Comparison of ENCODE assay signal across 1 cellular context in the genomic region with DNA sequence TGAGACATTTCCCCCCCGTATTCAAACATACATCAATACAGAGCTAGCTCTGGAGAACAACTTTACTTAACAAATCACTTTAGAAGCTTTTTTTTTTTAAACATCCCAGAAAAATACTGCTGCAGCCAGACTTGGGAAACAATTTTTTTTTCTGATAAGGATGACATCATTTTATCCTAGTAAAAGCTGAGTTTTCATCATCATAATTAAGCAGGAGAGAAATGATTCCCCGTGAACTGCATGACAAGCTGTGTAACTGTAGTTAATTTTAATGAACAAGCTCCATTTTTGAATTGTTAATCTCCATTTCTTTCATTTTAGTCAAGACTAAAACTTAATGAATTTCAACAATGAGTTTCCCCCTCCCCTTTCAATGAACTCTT.
TF ChIP-seq lines count a peak whose summit lies in the region.

No MANE protein-coding gene starts in this region.

TF ChIP-seq in HEK293, 187 proteins besides CTCF, POLR2A, EP300 and RAD21 (continued from another document):
- TF ChIP-seq, protein P1, sequence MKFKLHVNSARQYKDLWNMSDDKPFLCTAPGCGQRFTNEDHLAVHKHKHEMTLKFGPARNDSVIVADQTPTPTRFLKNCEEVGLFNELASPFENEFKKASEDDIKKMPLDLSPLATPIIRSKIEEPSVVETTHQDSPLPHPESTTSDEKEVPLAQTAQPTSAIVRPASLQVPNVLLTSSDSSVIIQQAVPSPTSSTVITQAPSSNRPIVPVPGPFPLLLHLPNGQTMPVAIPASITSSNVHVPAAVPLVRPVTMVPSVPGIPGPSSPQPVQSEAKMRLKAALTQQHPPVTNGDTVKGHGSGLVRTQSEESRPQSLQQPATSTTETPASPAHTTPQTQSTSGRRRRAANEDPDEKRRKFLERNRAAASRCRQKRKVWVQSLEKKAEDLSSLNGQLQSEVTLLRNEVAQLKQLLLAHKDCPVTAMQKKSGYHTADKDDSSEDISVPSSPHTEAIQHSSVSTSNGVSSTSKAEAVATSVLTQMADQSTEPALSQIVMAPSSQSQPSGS (tag by site-specific recombination; IDR thresholded peaks at IDR 0.05; ENCODE audit: low read depth) = peak; percentile 94
- peak; percentile 24; the same call in 1 of the 2 replicates for TF ChIP-seq ZBTB21 (tag by site-specific recombination; IDR thresholded peaks at IDR 0.05)
- TF ChIP-seq ZNF629 (tag by site-specific recombination; IDR thresholded peaks at IDR 0.05) = peak; percentile 50
- TF ChIP-seq ZNF112 (tag by site-specific recombination; IDR thresholded peaks at IDR 0.05) = no peak
- TF ChIP-seq, protein P2, sequence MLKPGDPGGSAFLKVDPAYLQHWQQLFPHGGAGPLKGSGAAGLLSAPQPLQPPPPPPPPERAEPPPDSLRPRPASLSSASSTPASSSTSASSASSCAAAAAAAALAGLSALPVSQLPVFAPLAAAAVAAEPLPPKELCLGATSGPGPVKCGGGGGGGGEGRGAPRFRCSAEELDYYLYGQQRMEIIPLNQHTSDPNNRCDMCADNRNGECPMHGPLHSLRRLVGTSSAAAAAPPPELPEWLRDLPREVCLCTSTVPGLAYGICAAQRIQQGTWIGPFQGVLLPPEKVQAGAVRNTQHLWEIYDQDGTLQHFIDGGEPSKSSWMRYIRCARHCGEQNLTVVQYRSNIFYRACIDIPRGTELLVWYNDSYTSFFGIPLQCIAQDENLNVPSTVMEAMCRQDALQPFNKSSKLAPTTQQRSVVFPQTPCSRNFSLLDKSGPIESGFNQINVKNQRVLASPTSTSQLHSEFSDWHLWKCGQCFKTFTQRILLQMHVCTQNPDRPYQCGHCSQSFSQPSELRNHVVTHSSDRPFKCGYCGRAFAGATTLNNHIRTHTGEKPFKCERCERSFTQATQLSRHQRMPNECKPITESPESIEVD (tag by site-specific recombination; IDR thresholded peaks at IDR 0.05) = peak; percentile 88
